ENCODE assay signal across 15 cellular contexts in genomic region chr13:54709546-54709945, GRCh38.
"Had no signal": no experiment of that assay in that cellular context is flagged by ENCODE, and none has a peak within 500 bp of the region (broad histone marks: within the 10 kb centered on the region; RNA-seq: fewer than 3 reads in every experiment).

No MANE protein-coding gene starts in this region.

- H3K36me3 Mint-ChIP-seq: natural killer cell had no signal

- H3K9me3 Mint-ChIP-seq: neural crest cell had no signal

- H3K27ac Mint-ChIP-seq: natural killer cell had no signal

- H3K9me3 ChIP-seq: colonic mucosa, lower lobe of right lung had no signal

- DNase-seq: colonic mucosa; dermis blood vessel endothelial cell; heart right ventricle; islet precursor cell; lower lobe of right lung; natural killer cell; posterior cingulate gyrus; stimulated activated CD4-positive, alpha-beta T cell treated with anti-CD3 and anti-CD28 coated beads, Interleukin-2, amount 100 ng/mL, for 24 hours; stimulated activated CD4-positive, alpha-beta T cell treated with anti-CD3 and anti-CD28 coated beads, Interleukin-4, amount 100 ng/mL, for 4 hours; stimulated activated naive CD4-positive, alpha-beta T cell treated with Interleukin-2 at 50 U/mL for 16 hours; trophoblast cell had no signal

- H3K27me3 ChIP-seq: colonic mucosa, heart right ventricle had no signal

- H3K4me1 Mint-ChIP-seq: natural killer cell, neural crest cell had no signal

- H3K4me3 Mint-ChIP-seq: natural killer cell, neural crest cell had no signal

- FAIRE-seq: endothelial cell of umbilical vein had no signal

- H3K27ac ChIP-seq: colonic mucosa, heart right ventricle, lower lobe of right lung had no signal

- H3K4me1 ChIP-seq: colonic mucosa, heart right ventricle, lower lobe of right lung had no signal

- H3K4me3 ChIP-seq: colonic mucosa, heart right ventricle, lower lobe of right lung had no signal

- ATAC-seq: heart right ventricle, left lobe of liver, lower lobe of right lung, natural killer cell, sciatic nerve had no signal

- H3K36me3 ChIP-seq: colonic mucosa, heart right ventricle, lower lobe of right lung had no signal
